8 cellular contexts compared by ENCODE assay signal in genomic region chr7:5822742-5823503, GRCh38. TPM values are rescaled to one million over a fixed set of nuclear protein-coding genes. Genes with fewer than 3 reads are reported as not detected.
DNase-seq lines count a peak whose midpoint lies in the region; ATAC-seq and TF ChIP-seq lines count a peak whose summit lies in the region.

No MANE protein-coding gene starts in this region.

- H3K9me3 Mint-ChIP-seq in activated T-cell treated with anti-CD3 and anti-CD28 coated beads, Interleukin-2, amount 50 U/mL, for 24 hours = no peaks in the 10 kb centered on the region

- H3K27me3 ChIP-seq in muscle layer of colon (ENCODE audit: control insufficient read depth in 1 of 2, insufficient read depth in 2 of 2, low read length in 2 of 2) = no peaks in the 10 kb centered on the region

- peaks cover 35% of the 10 kb centered on the region for H3K4me1 Mint-ChIP-seq in activated T-cell treated with anti-CD3 and anti-CD28 coated beads, Interleukin-2, amount 50 U/mL, for 24 hours (ENCODE audit: low read depth)

- peak overlapping the region; percentile 78 to 84 for H3K4me3 ChIP-seq in muscle layer of colon (ENCODE audit: low read depth in 1 of 2, low read length in 2 of 2)

- ATAC-seq in GM21619 (IDR thresholded peaks at IDR 0.05; ENCODE audit: unreplicated experiment) (peak; percentile 99), esophagus mucosa (peak; percentile 100)

- TF ChIP-seq RAD21 in Ishikawa (IDR thresholded peaks at IDR 0.05; ENCODE audit: low read depth) = no peak

- H3K36me3 Mint-ChIP-seq in activated T-cell treated with anti-CD3 and anti-CD28 coated beads, Interleukin-2, amount 50 U/mL, for 24 hours (ENCODE audit: low read depth) = peaks cover 3% of the 10 kb centered on the region

- peak; percentile 93 for DNase-seq in DMS53 treated with DMSO at 0.1 percent for 48 hours (lab: John Stamatoyannopoulos, UW; ENCODE audit: unreplicated experiment)
- DNase-seq in OCI-M2 (lab: John Stamatoyannopoulos, UW; ENCODE audit: unreplicated experiment) = peak; percentile 55
- peak; percentile 95 for DNase-seq in activated T-cell treated with anti-CD3 and anti-CD28 coated beads, Interleukin-2, amount 50 U/mL, for 24 hours
- DNase-seq in stimulated activated CD8-positive, alpha-beta memory T cell treated with anti-CD3 and anti-CD28 coated beads, Interleukin-7, amount 100 ng/mL, for 1 hour (ENCODE audit: low read depth in 2 of 2) = peak; percentile 92

- no peak for TF ChIP-seq EP300 in Ishikawa (IDR thresholded peaks at IDR 0.05; ENCODE audit: borderline replicate concordance)

- H3K4me3 Mint-ChIP-seq in activated T-cell treated with anti-CD3 and anti-CD28 coated beads, Interleukin-2, amount 50 U/mL, for 24 hours = peak overlapping the region; percentile 79

- H3K27ac ChIP-seq in muscle layer of colon (ENCODE audit: low read depth, low read length) = peak overlapping the region; percentile 90

- no peaks in the 10 kb centered on the region for H3K9me3 ChIP-seq in muscle layer of colon (ENCODE audit: low read length)

- H3K9ac ChIP-seq in muscle layer of colon (ENCODE audit: low read length) = no peak overlapping the region

- peaks cover 9% of the 10 kb centered on the region for H3K4me1 ChIP-seq in muscle layer of colon (ENCODE audit: insufficient read depth, low read length)

- no peaks in the 10 kb centered on the region for H3K36me3 ChIP-seq in muscle layer of colon (ENCODE audit: insufficient read depth, low read length)

- peak overlapping the region; percentile 89 for H3K27ac Mint-ChIP-seq in activated T-cell treated with anti-CD3 and anti-CD28 coated beads, Interleukin-2, amount 50 U/mL, for 24 hours

- no peaks in the 10 kb centered on the region for H3K27me3 Mint-ChIP-seq in activated T-cell treated with anti-CD3 and anti-CD28 coated beads, Interleukin-2, amount 50 U/mL, for 24 hours

TF ChIP-seq in Ishikawa, 13 proteins besides CTCF, POLR2A, EP300 and RAD21:
- TF ChIP-seq, protein P1, sequence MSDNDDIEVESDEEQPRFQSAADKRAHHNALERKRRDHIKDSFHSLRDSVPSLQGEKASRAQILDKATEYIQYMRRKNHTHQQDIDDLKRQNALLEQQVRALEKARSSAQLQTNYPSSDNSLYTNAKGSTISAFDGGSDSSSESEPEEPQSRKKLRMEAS (IDR thresholded peaks at IDR 0.05) = peak; percentile 72; the same call in 1 of the 2 replicates
- TF ChIP-seq TAF1 (IDR thresholded peaks at IDR 0.05; ENCODE audit: low read depth) = peak; percentile 45; the same call in 1 of the 2 replicates
- TF ChIP-seq EGR1 (IDR thresholded peaks at IDR 0.05) = no peak
- no peak for TF ChIP-seq TCF12 (IDR thresholded peaks at IDR 0.05; ENCODE audit: low read depth)
- TF ChIP-seq USF1 (IDR thresholded peaks at IDR 0.05) = peak; percentile 96
- TF ChIP-seq ZBTB7A (IDR thresholded peaks at IDR 0.05; ENCODE audit: low read depth) = peak; percentile 68
- TF ChIP-seq CEBPB (IDR thresholded peaks at IDR 0.05) = no peak
- peak; percentile 87 for TF ChIP-seq YY1 (IDR thresholded peaks at IDR 0.05; ENCODE audit: low read depth)

RNA-seq across cellular contexts. Expression of gene RNF216, which starts 41.5 kb away (rescaled TPM):
- 10.9 TPM for total RNA-seq in esophagus mucosa

RNA-seq across cellular contexts. Expression of gene OCM, which starts 57.7 kb away (rescaled TPM):
- total RNA-seq in esophagus mucosa = not detected

Comparison
In these comparisons a context has a peak if more than half of its experiments do, and no peak if none do; other contexts are left out.
1. Peak in every context shown above with its lines: DNase-seq, ATAC-seq, H3K4me3 ChIP-seq and H3K27ac ChIP-seq.